22 cellular contexts compared by ENCODE assay signal in the genomic region with DNA sequence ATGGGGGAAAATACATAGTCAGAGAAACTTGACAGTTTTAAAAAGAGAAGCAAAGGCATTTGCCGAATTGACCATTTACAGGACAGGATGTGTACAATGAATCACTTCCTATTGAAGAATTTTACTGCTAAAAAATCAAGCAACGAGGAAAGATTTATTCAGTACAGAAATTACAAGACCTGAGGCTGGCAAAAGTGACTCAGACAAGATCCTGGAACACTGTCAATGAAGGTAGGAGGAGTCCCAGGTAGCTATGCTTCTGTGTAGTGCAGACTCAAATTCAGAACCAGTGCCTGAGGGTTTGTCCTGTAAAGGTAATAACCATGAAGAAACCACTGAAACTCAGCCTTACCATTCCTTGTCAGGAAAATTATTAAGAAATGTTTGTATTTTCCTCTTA.
DNase-seq lines count a peak whose midpoint lies in the region; ATAC-seq, FAIRE-seq and TF ChIP-seq lines count a peak whose summit lies in the region.
"Had no signal": no experiment of that assay in that cellular context is flagged by ENCODE, and none has a peak within 500 bp of the region (broad histone marks: within the 10 kb centered on the region; RNA-seq: fewer than 3 reads in every experiment).

No MANE protein-coding gene starts in this region.

- H3K9ac ChIP-seq in GM23248 = no peak overlapping the region
- H3K9ac ChIP-seq in HepG2 (ENCODE audit: insufficient read depth, low read depth, low read length) = no peak overlapping the region
- H3K9ac ChIP-seq: KMS-11 had no signal

- no peak for FAIRE-seq in HepG2 (lab: Jason Lieb, UNC)

- no TSS peak for BruUV-seq in HepG2 (replicated peaks; lab: Mats Ljungman, UMichigan)

- DNase-seq in T-helper 2 cell treated with Interferon-gamma antibody and Interleukin-4, amounts not matched to agents 5 μg/mL and 100 μg/mL, for 36 hours (ENCODE audit: low spot score) = peak; percentile 6
- DNase-seq in T-helper 2 cell (no peak), fibroblast of pulmonary artery (ENCODE audit: low read depth) (peak; percentile 27), GM23248 (no peak), HepG2 (ENCODE audit: low spot score) (no peak)
- peak; percentile 35 for DNase-seq in stimulated activated CD4-positive, alpha-beta T cell treated with anti-CD3 and anti-CD28 coated beads, Interleukin-1b, Interleukin-23, amount 100 ng/mL, for 48 hours
- no peak for DNase-seq in stimulated activated CD4-positive, alpha-beta T cell treated with anti-CD3 and anti-CD28 coated beads, Interleukin-4, amount 100 ng/mL, for 1 hour
- DNase-seq: activated CD8-positive, alpha-beta memory T cell treated with anti-CD3 and anti-CD28 coated beads for 24 hours; amniotic stem cell; BE2C; Caco-2; central memory CD4-positive, alpha-beta T cell; effector CD8-positive, alpha-beta T cell; head of caudate nucleus; NCI-H1105; NCI-H2081 treated with DMSO at 0.1 percent for 48 hours; NCI-H524; right cardiac atrium; upper lobe of left lung had no signal

- H4K20me1 ChIP-seq in GM23248 (ENCODE audit: insufficient read depth) = no peaks in the 10 kb centered on the region
- H4K20me1 ChIP-seq in HepG2 (ENCODE audit: insufficient read depth, low read length) = no peaks in the 10 kb centered on the region

- no peaks in the 10 kb centered on the region for H3K36me3 ChIP-seq in GM23248 (ENCODE audit: low read depth)
- no peaks in the 10 kb centered on the region for H3K36me3 ChIP-seq in HepG2 (replicated peaks in 1 of 2; ENCODE audit: control insufficient read depth in 1 of 2, insufficient read depth in 2 of 2, low read length in 2 of 2)
- H3K36me3 ChIP-seq: BE2C, upper lobe of left lung had no signal

- H3K9me3 ChIP-seq in GM23248 (ENCODE audit: low read depth) = no peaks in the 10 kb centered on the region
- no peaks in the 10 kb centered on the region for H3K9me3 ChIP-seq in HepG2 (ENCODE audit: low read length)
- H3K9me3 ChIP-seq: BE2C, Caco-2, upper lobe of left lung had no signal

- no peak overlapping the region for H3K4me2 ChIP-seq in GM23248 (ENCODE audit: unreplicated experiment)
- H3K4me2 ChIP-seq in HepG2 (ENCODE audit: low read depth, low read length) = no peak overlapping the region
- H3K4me2 ChIP-seq: KMS-11 had no signal

- no peaks in the 10 kb centered on the region for H3K79me2 ChIP-seq in GM23248 (ENCODE audit: insufficient read depth)
- no peaks in the 10 kb centered on the region for H3K79me2 ChIP-seq in HepG2 (ENCODE audit: insufficient read depth, low read length)

- H3K27ac ChIP-seq in GM23248 = no peak overlapping the region
- no peak overlapping the region for H3K27ac ChIP-seq in HepG2 (ENCODE audit: extremely low read length, insufficient read depth, low read length)
- H3K27ac ChIP-seq: 22Rv1, KMS-11, upper lobe of left lung had no signal

- no peak for TF ChIP-seq RAD21 in HepG2 (CRISPR knock-in tag; IDR thresholded peaks at IDR 0.05)

- POLR2A ChIA-PET in HepG2 (lab: Yijun Ruan, JAX) = no interaction called here

- no peaks in the 10 kb centered on the region for H3K9me2 ChIP-seq in GM23248 (ENCODE audit: insufficient read depth)

- TF ChIP-seq POLR2A in HepG2 (IDR thresholded peaks at IDR 0.05; ENCODE audit: insufficient read depth in 1 of 2, low read depth in 2 of 2, low read length in 2 of 2) = no peak

- no peak for TF ChIP-seq EP300 in HepG2 (IDR thresholded peaks at IDR 0.05; ENCODE audit: low read depth in 2 of 2, low read length in 2 of 2)
- no peak for TF ChIP-seq EP300 in HepG2 (CRISPR knock-in tag; IDR thresholded peaks at IDR 0.05; ENCODE audit: borderline replicate concordance)

- no peaks in the 10 kb centered on the region for H3F3A ChIP-seq in GM23248 (ENCODE audit: insufficient read depth)

- intact Hi-C loops in HepG2 (cut with micrococcal nuclease; ENCODE audit: unreplicated experiment) = no loop called here

- no peak overlapping the region for H3K27ac Mint-ChIP-seq in T-helper 2 cell treated with Interferon-gamma antibody and Interleukin-4, amounts not matched to agents 5 μg/mL and 100 μg/mL, for 36 hours

- H3K4me3 Mint-ChIP-seq in T-helper 2 cell treated with Interferon-gamma antibody and Interleukin-4, amounts not matched to agents 5 μg/mL and 100 μg/mL, for 36 hours = no peak overlapping the region

- H3K4me1 Mint-ChIP-seq in T-helper 2 cell treated with Interferon-gamma antibody and Interleukin-4, amounts not matched to agents 5 μg/mL and 100 μg/mL, for 36 hours (ENCODE audit: low read depth) = no peaks in the 10 kb centered on the region

- no peak overlapping the region for H2AFZ ChIP-seq in GM23248
- no peak overlapping the region for H2AFZ ChIP-seq in HepG2 (ENCODE audit: low read length)

- H3K27me3 ChIP-seq in GM23248 (replicated peaks; ENCODE audit: insufficient read depth) (no peaks in the 10 kb centered on the region), HepG2 (ENCODE audit: control insufficient read depth in 1 of 2, insufficient read depth in 2 of 2, low read length in 2 of 2) (no peaks in the 10 kb centered on the region)
- H3K27me3 ChIP-seq: BE2C, upper lobe of left lung had no signal

- no peaks in the 10 kb centered on the region for H3K27me3 Mint-ChIP-seq in T-helper 2 cell treated with Interferon-gamma antibody and Interleukin-4, amounts not matched to agents 5 μg/mL and 100 μg/mL, for 36 hours (ENCODE audit: low read depth)

- TF ChIP-seq CTCF in fibroblast of pulmonary artery (IDR thresholded peaks at IDR 0.05; ENCODE audit: low read length, missing control alignments) (no peak), HepG2 (CRISPR knock-in tag; IDR thresholded peaks at IDR 0.05) (no peak)

- WGBS in GM23248 (ENCODE audit: low coverage in 1 of 2, low lambda C conversion rate in 2 of 2, missing lambda C conversion rate in 2 of 2), 2 experiments = 34 to 48% methylated on average over 2 of the region's 2 CpGs
- 3% methylated on average over 2 of the region's 2 CpGs for WGBS in HepG2 (ENCODE audit: low lambda C conversion rate)

- ATAC-seq in GM19395 (IDR thresholded peaks at IDR 0.05; ENCODE audit: unreplicated experiment) (no peak), HepG2 (no peak)
- ATAC-seq: right cardiac atrium had no signal

- H3K9me3 Mint-ChIP-seq in T-helper 2 cell treated with Interferon-gamma antibody and Interleukin-4, amounts not matched to agents 5 μg/mL and 100 μg/mL, for 36 hours = peaks cover 8% of the 10 kb centered on the region

- CTCF ChIA-PET in HepG2 (lab: Yijun Ruan, JAX; ENCODE audit: low intra/inter-chr PET ratio, low total read pairs) = no interaction called here

- H3K4me1 ChIP-seq in GM23248 (ENCODE audit: insufficient read depth) (no peaks in the 10 kb centered on the region), HepG2 (ENCODE audit: insufficient read depth, low read length) (no peaks in the 10 kb centered on the region)
- H3K4me1 ChIP-seq: BE2C, upper lobe of left lung had no signal

- no peak overlapping the region for H3K4me3 ChIP-seq in fibroblast of pulmonary artery (replicated peaks; ENCODE audit: low read depth, low read length)
- no peak overlapping the region for H3K4me3 ChIP-seq in GM23248
- no peak overlapping the region for H3K4me3 ChIP-seq in HepG2 (replicated peaks in 1 of 3; ENCODE audit: insufficient read depth in 1 of 3, low read depth in 2 of 3, low read length in 3 of 3)
- H3K4me3 ChIP-seq: upper lobe of left lung had no signal

- H3K36me3 Mint-ChIP-seq in T-helper 2 cell treated with Interferon-gamma antibody and Interleukin-4, amounts not matched to agents 5 μg/mL and 100 μg/mL, for 36 hours (ENCODE audit: low read depth) = no peaks in the 10 kb centered on the region

- in situ Hi-C loops in GM23248 (cut with MboI) = loop anchor here (10.0 kb wide), 1 partner anchor 506 kb away; no protein-coding TSS in a partner anchor
- in situ Hi-C loops in HepG2 (cut with HindIII; ENCODE audit: extremely low pct_ligation_motif_present, low pct_unique_long_range_greater_than_20kb) = no loop called here

TF ChIP-seq in HepG2, 621 proteins besides CTCF, POLR2A, EP300 and RAD21:
- TF ChIP-seq SALL1 (CRISPR knock-in tag; IDR thresholded peaks at IDR 0.05) = no peak
- TF ChIP-seq, protein P1, sequence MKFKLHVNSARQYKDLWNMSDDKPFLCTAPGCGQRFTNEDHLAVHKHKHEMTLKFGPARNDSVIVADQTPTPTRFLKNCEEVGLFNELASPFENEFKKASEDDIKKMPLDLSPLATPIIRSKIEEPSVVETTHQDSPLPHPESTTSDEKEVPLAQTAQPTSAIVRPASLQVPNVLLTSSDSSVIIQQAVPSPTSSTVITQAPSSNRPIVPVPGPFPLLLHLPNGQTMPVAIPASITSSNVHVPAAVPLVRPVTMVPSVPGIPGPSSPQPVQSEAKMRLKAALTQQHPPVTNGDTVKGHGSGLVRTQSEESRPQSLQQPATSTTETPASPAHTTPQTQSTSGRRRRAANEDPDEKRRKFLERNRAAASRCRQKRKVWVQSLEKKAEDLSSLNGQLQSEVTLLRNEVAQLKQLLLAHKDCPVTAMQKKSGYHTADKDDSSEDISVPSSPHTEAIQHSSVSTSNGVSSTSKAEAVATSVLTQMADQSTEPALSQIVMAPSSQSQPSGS (CRISPR knock-in tag; IDR thresholded peaks at IDR 0.05) = no peak
- TF ChIP-seq, protein P2, sequence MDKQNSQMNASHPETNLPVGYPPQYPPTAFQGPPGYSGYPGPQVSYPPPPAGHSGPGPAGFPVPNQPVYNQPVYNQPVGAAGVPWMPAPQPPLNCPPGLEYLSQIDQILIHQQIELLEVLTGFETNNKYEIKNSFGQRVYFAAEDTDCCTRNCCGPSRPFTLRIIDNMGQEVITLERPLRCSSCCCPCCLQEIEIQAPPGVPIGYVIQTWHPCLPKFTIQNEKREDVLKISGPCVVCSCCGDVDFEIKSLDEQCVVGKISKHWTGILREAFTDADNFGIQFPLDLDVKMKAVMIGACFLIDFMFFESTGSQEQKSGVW (CRISPR knock-in tag; IDR thresholded peaks at IDR 0.05; ENCODE audit: borderline replicate concordance) = no peak
- TF ChIP-seq HNRNPL (IDR thresholded peaks at IDR 0.05; ENCODE audit: low read depth, low read length) = no peak
- TF ChIP-seq ZSCAN29 (CRISPR knock-in tag; conservative IDR thresholded peaks at IDR 0.05) = no peak
- TF ChIP-seq ZNF670 (CRISPR knock-in tag; IDR thresholded peaks at IDR 0.05; ENCODE audit: borderline replicate concordance) = no peak
TF ChIP-seq in HepG2: peak in this region for 0.

Comparison
In these comparisons a context has a peak if more than half of its experiments do, and no peak if none do; other contexts are left out.
1. DNase-seq: peak in T-helper 2 cell treated with Interferon-gamma antibody and Interleukin-4, amounts not matched to agents 5 μg/mL and 100 μg/mL, for 36 hours (single experiment), stimulated activated CD4-positive, alpha-beta T cell treated with anti-CD3 and anti-CD28 coated beads, Interleukin-1b, Interleukin-23, amount 100 ng/mL, for 48 hours (single experiment) and fibroblast of pulmonary artery (single experiment); none in T-helper 2 cell (0 of 5), stimulated activated CD4-positive, alpha-beta T cell treated with anti-CD3 and anti-CD28 coated beads, Interleukin-4, amount 100 ng/mL, for 1 hour (single experiment), GM23248 (single experiment) and HepG2 (single experiment).